Comparison of ENCODE assay signal across 8 cellular contexts in the genomic region with DNA sequence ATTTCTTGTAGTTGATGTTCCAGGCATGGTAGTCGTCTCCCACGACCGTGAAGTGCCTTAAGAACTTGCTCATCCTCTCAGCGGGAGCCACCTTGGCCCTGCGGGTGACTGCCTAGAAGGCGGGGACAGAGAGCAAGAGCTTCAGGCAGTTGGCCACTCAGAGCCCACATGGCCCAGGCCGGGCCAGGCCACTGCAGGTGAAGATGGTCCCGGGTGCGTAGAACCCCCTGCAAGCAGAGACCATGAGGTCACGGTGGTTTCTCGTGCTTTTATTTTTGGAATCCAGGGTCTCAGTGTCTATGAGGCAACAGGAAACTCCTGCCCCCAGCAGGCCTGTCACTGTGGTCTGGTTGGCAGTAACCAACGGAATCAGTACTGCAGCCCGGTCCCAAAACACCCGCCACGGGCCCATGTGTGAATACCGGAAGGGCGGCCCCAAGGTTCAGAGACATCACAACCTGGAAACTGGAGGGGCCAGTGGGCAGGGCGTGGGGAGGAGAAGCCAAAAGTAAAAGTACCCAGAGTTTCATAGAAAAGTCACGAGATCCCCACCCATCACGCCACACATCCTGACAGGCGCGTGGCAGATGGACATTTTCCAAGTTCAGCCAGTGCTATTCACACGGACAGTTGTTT. TPM values are rescaled to one million over a fixed set of nuclear protein-coding genes. Genes with fewer than 3 reads are reported as not detected.
A peak's percentile ranks its signal among the peaks of the same experiment; 100 is the strongest.
DNase-seq lines count a peak whose midpoint lies in the region; ATAC-seq and TF ChIP-seq lines count a peak whose summit lies in the region.

No MANE protein-coding gene starts in this region.

- no peaks in the 10 kb centered on the region for H3K36me3 ChIP-seq in CD8-positive, alpha-beta memory T cell (ENCODE audit: insufficient read depth, low read length)
- H3K36me3 ChIP-seq in vagina: peaks cover 0 to 8% of the 10 kb centered on the region in 2 donors

- POLR2A ChIA-PET in CD8-positive, alpha-beta memory T cell (lab: Charles Lee): no interaction called here

- H3K4me3 ChIP-seq in CD8-positive, alpha-beta memory T cell (ENCODE audit: low read length): peak overlapping the region; percentile 25
- H3K4me3 ChIP-seq in vagina: no peak overlapping the region

- peak overlapping the region; percentile 70 to 98 (median 92) for H3K27ac Mint-ChIP-seq in CD8-positive, alpha-beta memory T cell
- H3K27ac Mint-ChIP-seq in activated T-helper 1 cell treated with anti-CD3 and anti-CD28 coated beads, Interleukin-12 subunit alpha, Interleukin-12 subunit beta, Interleukin-2, Interleukin-4 antibody, amounts not matched to agents 30 ng/mL and 10 ng/mL and 1 ng/mL, durations not matched to agents 14 hours and 24 hours and 36 hours: peak overlapping the region; percentile 92
- H3K27ac Mint-ChIP-seq in type B pancreatic cell: no peak overlapping the region

- TF ChIP-seq CTCF in GM20000 (IDR thresholded peaks at IDR 0.05; ENCODE audit: extremely low read depth, missing control alignments) (no peak), type B pancreatic cell (conservative IDR thresholded peaks at IDR 0.05) (no peak), vagina (IDR thresholded peaks at IDR 0.05) (no peak)

- DNase-seq in CD8-positive, alpha-beta memory T cell: peak; percentile 39 to 76 (median 49)
- DNase-seq in GM20000 (ENCODE audit: low spot score) (peak; percentile 70), type B pancreatic cell (ENCODE audit: extremely low spot score, unreplicated experiment) (no peak), OCI-M2 (lab: John Stamatoyannopoulos, UW; ENCODE audit: unreplicated experiment) (no peak), vagina (ENCODE audit: extremely low spot score in 2 of 2) (no peak)
- peak; percentile 30 for DNase-seq in activated T-helper 1 cell treated with anti-CD3 and anti-CD28 coated beads, Interleukin-12 subunit alpha, Interleukin-12 subunit beta, Interleukin-2, Interleukin-4 antibody, amounts not matched to agents 30 ng/mL and 10 ng/mL and 1 ng/mL, durations not matched to agents 14 hours and 24 hours and 36 hours (ENCODE audit: low spot score)
- peak; percentile 14 to 26 for DNase-seq in stimulated activated CD4-positive, alpha-beta T cell treated with anti-CD3 and anti-CD28 coated beads, Interleukin-15, amount 100 ng/mL, for 48 hours (ENCODE audit: low read depth in 2 of 2)

- TF ChIP-seq POLR2A in vagina (IDR thresholded peaks at IDR 0.05): no peak

- peaks cover 18 to 28% (median 22%) of the 10 kb centered on the region in 3 donors for H3K4me1 Mint-ChIP-seq in CD8-positive, alpha-beta memory T cell
- peaks cover 25% of the 10 kb centered on the region for H3K4me1 Mint-ChIP-seq in activated T-helper 1 cell treated with anti-CD3 and anti-CD28 coated beads, Interleukin-12 subunit alpha, Interleukin-12 subunit beta, Interleukin-2, Interleukin-4 antibody, amounts not matched to agents 30 ng/mL and 10 ng/mL and 1 ng/mL, durations not matched to agents 14 hours and 24 hours and 36 hours (ENCODE audit: low read depth)
- peaks cover 20% of the 10 kb centered on the region for H3K4me1 Mint-ChIP-seq in type B pancreatic cell (ENCODE audit: unreplicated experiment)

- H3K4me3 Mint-ChIP-seq in CD8-positive, alpha-beta memory T cell: peak overlapping the region; percentile 25 to 91 (median 81)
- peak overlapping the region; percentile 57 for H3K4me3 Mint-ChIP-seq in activated T-helper 1 cell treated with anti-CD3 and anti-CD28 coated beads, Interleukin-12 subunit alpha, Interleukin-12 subunit beta, Interleukin-2, Interleukin-4 antibody, amounts not matched to agents 30 ng/mL and 10 ng/mL and 1 ng/mL, durations not matched to agents 14 hours and 24 hours and 36 hours
- H3K4me3 Mint-ChIP-seq in type B pancreatic cell: no peak overlapping the region

- H3K9me3 ChIP-seq in CD8-positive, alpha-beta memory T cell (ENCODE audit: low read length): no peaks in the 10 kb centered on the region
- peaks cover 8% of the 10 kb centered on the region for H3K9me3 ChIP-seq in vagina

- H3K4me1 ChIP-seq in CD8-positive, alpha-beta memory T cell (ENCODE audit: insufficient read depth, low read length): peaks cover 19% of the 10 kb centered on the region
- H3K4me1 ChIP-seq in vagina: no peaks in the 10 kb centered on the region

- no peaks in the 10 kb centered on the region for H3K27me3 Mint-ChIP-seq in CD8-positive, alpha-beta memory T cell
- no peaks in the 10 kb centered on the region for H3K27me3 Mint-ChIP-seq in activated T-helper 1 cell treated with anti-CD3 and anti-CD28 coated beads, Interleukin-12 subunit alpha, Interleukin-12 subunit beta, Interleukin-2, Interleukin-4 antibody, amounts not matched to agents 30 ng/mL and 10 ng/mL and 1 ng/mL, durations not matched to agents 14 hours and 24 hours and 36 hours (ENCODE audit: insufficient read depth)
- H3K27me3 Mint-ChIP-seq in type B pancreatic cell: no peaks in the 10 kb centered on the region

- H3K27ac ChIP-seq in CD8-positive, alpha-beta memory T cell (ENCODE audit: low read depth, low read length): no peak overlapping the region
- H3K27ac ChIP-seq in vagina: no peak overlapping the region

- peaks cover 8 to 17% (median 15%) of the 10 kb centered on the region in 3 donors for H3K36me3 Mint-ChIP-seq in CD8-positive, alpha-beta memory T cell
- H3K36me3 Mint-ChIP-seq in activated T-helper 1 cell treated with anti-CD3 and anti-CD28 coated beads, Interleukin-12 subunit alpha, Interleukin-12 subunit beta, Interleukin-2, Interleukin-4 antibody, amounts not matched to agents 30 ng/mL and 10 ng/mL and 1 ng/mL, durations not matched to agents 14 hours and 24 hours and 36 hours (ENCODE audit: low read depth): peaks cover 26% of the 10 kb centered on the region
- H3K36me3 Mint-ChIP-seq in type B pancreatic cell: no peaks in the 10 kb centered on the region

- peak; percentile 84 for ATAC-seq in HG03521 (IDR thresholded peaks at IDR 0.05; ENCODE audit: unreplicated experiment)

- H3K9me3 Mint-ChIP-seq in CD8-positive, alpha-beta memory T cell: peaks cover 11 to 18% (median 12%) of the 10 kb centered on the region in 5 donors
- peaks cover 21% of the 10 kb centered on the region for H3K9me3 Mint-ChIP-seq in activated T-helper 1 cell treated with anti-CD3 and anti-CD28 coated beads, Interleukin-12 subunit alpha, Interleukin-12 subunit beta, Interleukin-2, Interleukin-4 antibody, amounts not matched to agents 30 ng/mL and 10 ng/mL and 1 ng/mL, durations not matched to agents 14 hours and 24 hours and 36 hours
- H3K9me3 Mint-ChIP-seq in type B pancreatic cell: no peaks in the 10 kb centered on the region

- intact Hi-C loops in activated T-helper 1 cell treated with anti-CD3 and anti-CD28 coated beads, Interleukin-12 subunit alpha, Interleukin-12 subunit beta, Interleukin-2, Interleukin-4 antibody, amounts not matched to agents 30 ng/mL and 10 ng/mL and 1 ng/mL, durations not matched to agents 14 hours and 24 hours and 36 hours (cut with micrococcal nuclease): no loop called here
- intact Hi-C loops in vagina (cut with DNase I): no loop called here

- H3K27me3 ChIP-seq in CD8-positive, alpha-beta memory T cell (ENCODE audit: insufficient read depth, low read length, poor library complexity, severe bottlenecking): no peaks in the 10 kb centered on the region
- H3K27me3 ChIP-seq in vagina: no peaks in the 10 kb centered on the region

- CTCF ChIA-PET in CD8-positive, alpha-beta memory T cell (lab: Charles Lee): no interaction called here

RNA-seq across cellular contexts. Expression of a gene that starts 27.5 kb away (rescaled TPM):
- total RNA-seq in CD8-positive, alpha-beta memory T cell: 10 to 100 TPM; 18.5 to 20.2 TPM
- polyA plus RNA-seq in CD8-positive, alpha-beta memory T cell: 17.6 TPM
- 13.8 and 16.7 TPM in 2 replicates for total RNA-seq in activated T-helper 1 cell treated with anti-CD3 and anti-CD28 coated beads, Interleukin-12 subunit alpha, Interleukin-12 subunit beta, Interleukin-2, Interleukin-4 antibody, amounts not matched to agents 30 ng/mL and 10 ng/mL and 1 ng/mL, durations not matched to agents 14 hours and 24 hours and 36 hours
- total RNA-seq in type B pancreatic cell (ENCODE audit: low replicate concordance): 0.64 and 3.1 TPM in 2 replicates
- 7.6 TPM for total RNA-seq in vagina

RNA-seq across cellular contexts. Expression of a gene that starts 47.5 kb away (rescaled TPM):
- total RNA-seq in CD8-positive, alpha-beta memory T cell: 10 to 100 TPM in 1 of 2 experiments, 1 to 10 TPM in 1; 9.8 to 11.1 TPM
- polyA plus RNA-seq in CD8-positive, alpha-beta memory T cell: 4.6 TPM
- 7.6 and 8.8 TPM in 2 replicates for total RNA-seq in activated T-helper 1 cell treated with anti-CD3 and anti-CD28 coated beads, Interleukin-12 subunit alpha, Interleukin-12 subunit beta, Interleukin-2, Interleukin-4 antibody, amounts not matched to agents 30 ng/mL and 10 ng/mL and 1 ng/mL, durations not matched to agents 14 hours and 24 hours and 36 hours
- total RNA-seq in type B pancreatic cell (ENCODE audit: low replicate concordance) (33.4 and 63.9 TPM in 2 replicates), vagina (31.4 TPM)

Comparison
In these comparisons a context has a peak if more than half of its experiments do, and no peak if none do; other contexts are left out.
1. DNase-seq: peak in CD8-positive, alpha-beta memory T cell (5 of 5), GM20000 (single experiment), activated T-helper 1 cell treated with anti-CD3 and anti-CD28 coated beads, Interleukin-12 subunit alpha, Interleukin-12 subunit beta, Interleukin-2, Interleukin-4 antibody, amounts not matched to agents 30 ng/mL and 10 ng/mL and 1 ng/mL, durations not matched to agents 14 hours and 24 hours and 36 hours (single experiment) and stimulated activated CD4-positive, alpha-beta T cell treated with anti-CD3 and anti-CD28 coated beads, Interleukin-15, amount 100 ng/mL, for 48 hours (2 of 2); none in type B pancreatic cell (single experiment), OCI-M2 (single experiment) and vagina (0 of 2).